Comparison of ENCODE assay signal across 25 cellular contexts in the genomic region with DNA sequence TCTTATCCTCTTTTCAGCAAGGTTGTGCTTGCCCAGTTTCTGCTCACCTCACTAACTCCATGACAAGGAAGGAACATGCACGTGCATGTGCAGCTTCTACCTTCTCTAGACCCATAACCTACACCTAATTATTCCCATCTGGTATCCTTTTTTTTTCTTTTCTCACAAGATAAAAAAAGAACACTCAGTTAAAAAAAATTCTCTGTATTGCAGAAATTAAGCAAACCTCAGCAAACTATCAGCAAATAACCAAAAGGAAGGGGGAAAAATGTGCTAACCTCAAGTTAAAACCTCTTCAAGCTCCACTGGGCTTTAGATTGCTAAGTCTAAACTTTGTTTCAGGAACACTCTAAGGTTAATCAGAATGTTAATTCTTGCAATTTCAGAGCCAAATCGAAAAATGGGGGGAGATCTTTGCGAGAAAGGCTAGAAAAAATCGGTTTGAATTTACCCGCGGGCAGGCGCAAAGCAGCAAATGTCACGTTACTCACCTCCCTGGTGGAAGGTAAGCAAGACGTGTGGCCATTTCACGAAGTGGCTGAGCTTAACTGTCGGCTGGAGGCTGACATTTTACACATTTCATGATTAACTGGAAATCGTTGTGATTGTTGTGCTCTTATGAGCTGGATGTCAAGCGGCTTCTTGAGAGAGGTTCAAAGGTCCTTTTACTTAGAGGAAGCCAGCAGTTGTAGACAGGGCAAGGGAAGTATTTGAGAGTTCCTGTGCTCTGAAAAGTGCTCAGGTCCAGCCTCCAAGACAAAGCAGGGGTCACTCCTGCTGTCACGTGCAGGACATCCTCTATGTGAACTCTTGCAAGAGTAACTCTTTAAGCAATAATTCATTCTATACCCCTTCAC. TPM values are rescaled to one million over a fixed set of nuclear protein-coding genes. Genes with fewer than 3 reads are reported as not detected.
"Had no signal": no experiment of that assay in that cellular context is flagged by ENCODE, and none has a peak within 500 bp of the region (broad histone marks: within the 10 kb centered on the region; RNA-seq: fewer than 3 reads in every experiment).

No MANE protein-coding gene starts in this region.

- H3K36me3 Mint-ChIP-seq: activated naive CD8-positive, alpha-beta T cell; memory B cell had no signal

- H3K27ac ChIP-seq: adrenal gland, ascending aorta, brain microvascular endothelial cell, foreskin keratinocyte, neutrophil, parathyroid adenoma, spleen, thoracic aorta, upper lobe of left lung had no signal

- H3K27me3 ChIP-seq: brain microvascular endothelial cell had no signal

- H3K9ac ChIP-seq: parathyroid adenoma had no signal

- H3K27ac Mint-ChIP-seq: activated naive CD8-positive, alpha-beta T cell; activated T-helper 2 cell treated with anti-CD3 and anti-CD28 coated beads, Interferon-gamma antibody, Interleukin-2, Interleukin-4, amounts not matched to agents 10 μg/mL and 5 μg/mL and 100 μg/mL, durations not matched to agents 14 hours and 24 hours and 36 hours; memory B cell; nephron had no signal

- H3K36me3 ChIP-seq: adrenal gland, ascending aorta, brain microvascular endothelial cell, neutrophil, spleen, thoracic aorta, upper lobe of left lung had no signal

- H3K4me1 ChIP-seq: adrenal gland, ascending aorta, foreskin keratinocyte, parathyroid adenoma, upper lobe of left lung had no signal

- H3K4me3 Mint-ChIP-seq: activated naive CD8-positive, alpha-beta T cell; activated T-cell treated with anti-CD3 and anti-CD28 coated beads, Interleukin-2, amount 50 U/mL, for 4 hours; memory B cell; nephron had no signal

- ATAC-seq: activated T-cell treated with anti-CD3 and anti-CD28 coated beads, Interleukin-2, amount 50 U/mL, for 4 hours; foreskin keratinocyte had no signal

- H3K4me3 ChIP-seq: adrenal gland, ascending aorta, spleen, thoracic aorta, upper lobe of left lung had no signal

- DNase-seq: activated CD4-positive, alpha-beta T cell treated with anti-CD3 and anti-CD28 coated beads, Interleukin-2, amount 50 U/mL, for 4 hours; activated CD8-positive, alpha-beta memory T cell treated with anti-CD3 and anti-CD28 coated beads for 24 hours; activated CD8-positive, alpha-beta memory T cell treated with anti-CD3 and anti-CD28 coated beads, Interleukin-2, amount 50 U/mL, for 4 hours; activated naive CD4-positive, alpha-beta T cell; activated T-cell treated with anti-CD3 and anti-CD28 coated beads, Interleukin-2, amount 50 U/mL, for 4 hours; adrenal gland; brain microvascular endothelial cell; caudate nucleus; dermis blood vessel endothelial cell; effector CD8-positive, alpha-beta T cell; foreskin keratinocyte; spleen; stimulated activated CD4-positive, alpha-beta T cell treated with anti-CD3 and anti-CD28 coated beads, Interleukin-4, amount 100 ng/mL, for 1 hour; stimulated activated naive CD4-positive, alpha-beta T cell; T-helper 9 cell; upper lobe of left lung had no signal

- H3K9me3 ChIP-seq: adrenal gland, ascending aorta, thoracic aorta, upper lobe of left lung had no signal

- H3K9me3 Mint-ChIP-seq: activated T-cell treated with anti-CD3 and anti-CD28 coated beads, Interleukin-2, amount 50 U/mL, for 4 hours; activated T-helper 2 cell treated with anti-CD3 and anti-CD28 coated beads, Interferon-gamma antibody, Interleukin-2, Interleukin-4, amounts not matched to agents 10 μg/mL and 5 μg/mL and 100 μg/mL, durations not matched to agents 14 hours and 24 hours and 36 hours had no signal

RNA-seq across cellular contexts. Expression of gene TFAP2B, which starts 19.1 kb away (rescaled TPM):
- total RNA-seq: activated T-cell treated with anti-CD3 and anti-CD28 coated beads, Interleukin-2, amount 50 U/mL, for 4 hours; activated T-helper 2 cell treated with anti-CD3 and anti-CD28 coated beads, Interferon-gamma antibody, Interleukin-2, Interleukin-4, amounts not matched to agents 10 μg/mL and 5 μg/mL and 100 μg/mL, durations not matched to agents 14 hours and 24 hours and 36 hours; ascending aorta; spleen; T-helper 1 cell treated with Interleukin-12 subunit alpha and Interleukin-12 subunit beta and Interleukin-4 antibody, amounts not matched to agents 30 ng/mL and 1 ng/mL, for 36 hours had no signal
- polyA plus RNA-seq: spleen had no signal
